Comparison of ENCODE assay signal across 8 cellular contexts in genomic region chr14:77043177-77043983, GRCh38. TPM values are rescaled to one million over a fixed set of nuclear protein-coding genes. Genes with fewer than 3 reads are reported as not detected.
DNase-seq lines count a peak whose midpoint lies in the region; ATAC-seq and FAIRE-seq lines count a peak whose summit lies in the region.

No MANE protein-coding gene starts in this region.

- no peaks in the 10 kb centered on the region for H3K9me3 ChIP-seq in small intestine (ENCODE audit: control insufficient read depth, low read depth)

- 26 to 37% (median 31%) methylated on average over 10 of the region's 10 CpGs for WGBS in small intestine, 3 donors

- H3K4me3 ChIP-seq in small intestine (ENCODE audit: low read depth in 1 of 2, low read length in 2 of 2): no peak overlapping the region

- peak overlapping the region; percentile 27 to 98 for H3K27ac ChIP-seq in small intestine (ENCODE audit: low read depth in 1 of 2, low read length in 1 of 2)

- no peaks in the 10 kb centered on the region for H3K36me3 ChIP-seq in small intestine (ENCODE audit: control insufficient read depth in 2 of 2, insufficient read depth in 2 of 2, low read length in 2 of 2)

- FAIRE-seq in GM18507 (lab: Jason Lieb, UNC): peak; percentile 50
- no peak for FAIRE-seq in small intestine (lab: Jason Lieb, UNC)

- H3K27me3 ChIP-seq in small intestine (ENCODE audit: control insufficient read depth in 2 of 2, insufficient read depth in 2 of 2, low read length in 2 of 2): no peaks in the 10 kb centered on the region

- H3K4me1 ChIP-seq in small intestine (ENCODE audit: control insufficient read depth in 2 of 2, insufficient read depth in 1 of 2, low read depth in 1 of 2, low read length in 1 of 2): peaks cover 16 to 38% of the 10 kb centered on the region in 2 donors

- no peak for ATAC-seq in HG02798 (IDR thresholded peaks at IDR 0.05; ENCODE audit: poor library complexity, unreplicated experiment)

- DNase-seq in GM18507 (ENCODE audit: extremely low spot score, insufficient read length, low read depth) (no peak), OCI-M1 (lab: John Stamatoyannopoulos, UW) (peak; percentile 81), amygdala (lab: John Stamatoyannopoulos, UW) (peak in 37 of 56 donors; percentile 23 to 83 (median 48)), hippocampal formation (lab: John Stamatoyannopoulos, UW) (peak; percentile 55 to 77), small intestine (no peak), NCI-H146 treated with DMSO at 0.1 percent for 48 hours (lab: John Stamatoyannopoulos, UW; ENCODE audit: unreplicated experiment) (no peak), HuH-7.5 (ENCODE audit: low spot score) (no peak)

RNA-seq across cellular contexts. Expression of gene IRF2BPL, which starts 14.9 kb away (rescaled TPM):
- 10 to 100 TPM in 1 of 3 donors, 1 to 10 TPM in 2; 2.0 to 14.3 (median 3.2) TPM for polyA plus RNA-seq in small intestine

RNA-seq across cellular contexts. Expression of gene CIPC, which starts 54.7 kb away (rescaled TPM):
- polyA plus RNA-seq in small intestine: 1 to 10 TPM; 7.6 to 9.2 (median 8.5) TPM

Comparison
In these comparisons a context has a peak if more than half of its experiments do, and no peak if none do; other contexts are left out.
1. DNase-seq: peak in OCI-M1 (single experiment), amygdala (37 of 56) and hippocampal formation (2 of 2); none in GM18507 (single experiment), small intestine (single experiment), NCI-H146 treated with DMSO at 0.1 percent for 48 hours (single experiment) and HuH-7.5 (single experiment).